Comparison of ENCODE assay signal across 10 cellular contexts in genomic region chr5:72065751-72066255, GRCh38. TPM values are rescaled to one million over a fixed set of nuclear protein-coding genes. Genes with fewer than 3 reads are reported as not detected.
DNase-seq lines count a peak whose midpoint lies in the region; ATAC-seq, FAIRE-seq and TF ChIP-seq lines count a peak whose summit lies in the region.
"Had no signal": no experiment of that assay in that cellular context is flagged by ENCODE, and none has a peak within 500 bp of the region (broad histone marks: within the 10 kb centered on the region; RNA-seq: fewer than 3 reads in every experiment).

No MANE protein-coding gene starts in this region.

- no peaks in the 10 kb centered on the region for H3K9me3 ChIP-seq in cardiac muscle cell (ENCODE audit: low read depth)
- no peaks in the 10 kb centered on the region for H3K9me3 ChIP-seq in left ventricle myocardium inferior (replicated peaks)
- H3K9me3 ChIP-seq in lower lobe of right lung: no peaks in the 10 kb centered on the region
- H3K9me3 ChIP-seq: transverse colon had no signal

- H3K27ac ChIP-seq in cardiac muscle cell (no peak overlapping the region), left ventricle myocardium inferior (replicated peaks) (no peak overlapping the region), lower lobe of right lung (no peak overlapping the region)
- H3K27ac ChIP-seq: transverse colon had no signal

- intact Hi-C loops in left ventricle myocardium inferior (cut with micrococcal nuclease): no loop called here
- intact Hi-C loops in lower lobe of right lung (cut with DNase I): no loop called here

- H3K4me1 ChIP-seq in cardiac muscle cell (ENCODE audit: low read depth) (peaks cover 9% of the 10 kb centered on the region), left ventricle myocardium inferior (no peaks in the 10 kb centered on the region), lower lobe of right lung (no peaks in the 10 kb centered on the region)
- H3K4me1 ChIP-seq: transverse colon had no signal

- ATAC-seq in lower lobe of right lung: no peak

- in situ Hi-C loops in GM13976 (cut with MboI; ENCODE audit: low sequenced_read_pairs, unreplicated experiment): no loop called here

- FAIRE-seq in urothelium cell line (lab: Jason Lieb, UNC): no peak
- FAIRE-seq: GM12891 had no signal

- no peak for TF ChIP-seq CTCF in cardiac muscle cell (IDR thresholded peaks at IDR 0.05; ENCODE audit: low read depth, low read length)
- TF ChIP-seq CTCF in left ventricle myocardium inferior (IDR thresholded peaks at IDR 0.05; ENCODE audit: borderline replicate concordance): no peak
- TF ChIP-seq CTCF in foreskin fibroblast (IDR thresholded peaks at IDR 0.05; ENCODE audit: low read depth, low read length): no peak
- no peak for TF ChIP-seq CTCF in GM13976 (IDR thresholded peaks at IDR 0.05; ENCODE audit: borderline replicate concordance, control extremely low read depth, extremely low read depth, insufficient read depth, missing control alignments)
- no peak for TF ChIP-seq CTCF in lower lobe of right lung (IDR thresholded peaks at IDR 0.05)

- peak; percentile 47 to 52 for DNase-seq in cardiac muscle cell (ENCODE audit: low read depth in 1 of 2, low spot score in 1 of 2)
- DNase-seq in left ventricle myocardium inferior: no peak
- peak; percentile 97 for DNase-seq in NCI-H82 treated with DMSO at 0.1 percent for 48 hours (lab: John Stamatoyannopoulos, UW; ENCODE audit: unreplicated experiment)
- DNase-seq in foreskin fibroblast: peak; percentile 6 to 30
- peak; percentile 52 for DNase-seq in urothelium cell line (ENCODE audit: low spot score)
- no peak for DNase-seq in activated naive CD4-positive, alpha-beta T cell treated with Interleukin-2 at 50 U/mL for 16 hours
- no peak for DNase-seq in GM13976 (ENCODE audit: low spot score)
- no peak for DNase-seq in lower lobe of right lung
- DNase-seq: transverse colon had no signal

- H3K27me3 ChIP-seq in cardiac muscle cell (peaks cover 3% of the 10 kb centered on the region), left ventricle myocardium inferior (ENCODE audit: low read depth) (peaks cover 15% of the 10 kb centered on the region), lower lobe of right lung (ENCODE audit: low read depth) (no peaks in the 10 kb centered on the region)
- H3K27me3 ChIP-seq: transverse colon had no signal

- no peaks in the 10 kb centered on the region for H3K36me3 ChIP-seq in cardiac muscle cell
- H3K36me3 ChIP-seq in left ventricle myocardium inferior: no peaks in the 10 kb centered on the region
- no peaks in the 10 kb centered on the region for H3K36me3 ChIP-seq in lower lobe of right lung
- H3K36me3 ChIP-seq: transverse colon had no signal

- H3K4me3 ChIP-seq in cardiac muscle cell (no peak overlapping the region), left ventricle myocardium inferior (no peak overlapping the region), foreskin fibroblast (ENCODE audit: low read depth in 1 of 2, low read length in 2 of 2) (no peak overlapping the region), lower lobe of right lung (no peak overlapping the region)
- H3K4me3 ChIP-seq: transverse colon had no signal

RNA-seq across cellular contexts. Expression of gene MAP1B, which starts 41.5 kb away (rescaled TPM):
- 142 and 258 TPM in 2 replicates for total RNA-seq in cardiac muscle cell
- polyA plus RNA-seq in cardiac muscle cell: 95.6 and 119 TPM in 2 replicates
- 73.2 TPM for total RNA-seq in left ventricle myocardium inferior
- total RNA-seq in lower lobe of right lung: 20.6 TPM

Comparison
In these comparisons a context has a peak if more than half of its experiments do, and no peak if none do; other contexts are left out.
1. DNase-seq: peak in cardiac muscle cell (2 of 2), NCI-H82 treated with DMSO at 0.1 percent for 48 hours (single experiment), foreskin fibroblast (2 of 2) and urothelium cell line (single experiment); none in left ventricle myocardium inferior (single experiment), activated naive CD4-positive, alpha-beta T cell treated with Interleukin-2 at 50 U/mL for 16 hours (single experiment), GM13976 (single experiment) and lower lobe of right lung (single experiment).